Comparison of ENCODE assay signal across 29 cellular contexts in the genomic region with DNA sequence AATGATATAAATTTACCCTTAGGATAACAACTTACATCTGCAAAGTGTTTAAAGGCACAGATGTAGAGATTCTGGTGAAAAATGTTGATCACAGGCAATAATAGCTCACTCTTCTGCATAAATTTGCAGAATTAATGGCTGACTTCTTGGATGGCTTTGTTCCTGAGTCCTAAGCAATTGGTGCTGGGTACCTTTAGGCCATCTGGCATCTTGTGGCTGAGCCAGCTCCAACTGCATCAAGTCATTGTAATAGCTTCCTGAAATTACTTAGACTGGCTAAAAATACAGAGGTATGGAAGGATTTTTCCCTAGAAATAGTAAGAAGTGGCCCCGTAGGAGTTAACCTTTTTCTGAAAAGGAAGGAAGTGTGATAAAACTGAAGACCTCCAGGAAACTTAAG.
"Had no signal": no experiment of that assay in that cellular context is flagged by ENCODE, and none has a peak within 500 bp of the region (broad histone marks: within the 10 kb centered on the region; RNA-seq: fewer than 3 reads in every experiment).

No MANE protein-coding gene starts in this region.

- H3K9me3 Mint-ChIP-seq: activated CD4-positive, alpha-beta T cell treated with anti-CD3 and anti-CD28 coated beads, Interleukin-2, amount 10 ng/mL, durations not matched to agents 7 days and 5 days; activated T-helper 2 cell treated with anti-CD3 and anti-CD28 coated beads, Interferon-gamma antibody, Interleukin-2, Interleukin-4, amounts not matched to agents 10 μg/mL and 5 μg/mL and 100 μg/mL, durations not matched to agents 14 hours and 24 hours and 36 hours had no signal

- H3K4me1 Mint-ChIP-seq: activated CD4-positive, alpha-beta T cell treated with anti-CD3 and anti-CD28 coated beads for 36 hours; activated CD4-positive, alpha-beta T cell treated with anti-CD3 and anti-CD28 coated beads, Interleukin-2, amount 10 ng/mL, durations not matched to agents 7 days and 5 days; activated naive CD4-positive, alpha-beta T cell treated with anti-CD3 and anti-CD28 coated beads, Interleukin-2, amount 50 U/mL, for 24 hours; activated naive CD8-positive, alpha-beta T cell treated with anti-CD3 and anti-CD28 coated beads, Interleukin-2, amount 10 ng/mL, durations not matched to agents 7 days and 5 days had no signal

- H3K27ac ChIP-seq: body of pancreas, breast epithelium, SJCRH30, SK-N-MC had no signal

- H3K27me3 Mint-ChIP-seq: activated CD4-positive, alpha-beta T cell treated with anti-CD3 and anti-CD28 coated beads for 36 hours; activated CD4-positive, alpha-beta T cell treated with anti-CD3 and anti-CD28 coated beads, Interleukin-2, amount 10 ng/mL, durations not matched to agents 7 days and 5 days; activated naive CD4-positive, alpha-beta T cell treated with anti-CD3 and anti-CD28 coated beads, Interleukin-2, amount 50 U/mL, for 24 hours; activated naive CD8-positive, alpha-beta T cell treated with anti-CD3 and anti-CD28 coated beads, Interleukin-2, amount 10 ng/mL, durations not matched to agents 7 days and 5 days; activated T-cell treated with anti-CD3 and anti-CD28 coated beads, Interleukin-2, amount 50 U/mL, for 24 hours had no signal

- DNase-seq: activated CD4-positive, alpha-beta T cell treated with anti-CD3 and anti-CD28 coated beads for 36 hours; activated CD4-positive, alpha-beta T cell treated with anti-CD3 and anti-CD28 coated beads, Interleukin-2, amount 10 ng/mL, durations not matched to agents 7 days and 5 days; activated CD4-positive, alpha-beta T cell treated with anti-CD3 and anti-CD28 coated beads, Interleukin-2, amount 50 U/mL, for 48 hours; activated CD8-positive, alpha-beta T cell treated with anti-CD3 and anti-CD28 coated beads, Interleukin-2, amount 10 ng/mL, durations not matched to agents 7 days and 5 days; activated gamma-delta T cell; activated naive CD4-positive, alpha-beta T cell treated with Interleukin-2 at 50 U/mL for 16 hours; activated naive CD8-positive, alpha-beta T cell treated with anti-CD3 and anti-CD28 coated beads, Interleukin-2, amount 10 ng/mL, durations not matched to agents 7 days and 5 days; activated T-cell treated with anti-CD3 and anti-CD28 coated beads, Interleukin-2, amount 50 U/mL, for 24 hours; amygdala; body of pancreas; cerebellar nuclear complex; NCI-H1105; NCI-H1417 treated with DMSO at 0.1 percent for 48 hours; NCI-H187 treated with DMSO at 0.1 percent for 48 hours; NCI-H2081; NCI-H2171 treated with DMSO at 0.1 percent for 48 hours; NCI-H2227 treated with DMSO at 0.1 percent for 48 hours; NCI-H510A; NCI-H526; NCI-H774; SHP77; SJCRH30; T1000 had no signal

- H3K36me3 ChIP-seq: breast epithelium, SJCRH30 had no signal

- H3K4me1 ChIP-seq: body of pancreas, breast epithelium, SJCRH30 had no signal

- H3K27me3 ChIP-seq: body of pancreas, breast epithelium, SJCRH30 had no signal

- H3K4me3 Mint-ChIP-seq: activated CD4-positive, alpha-beta T cell treated with anti-CD3 and anti-CD28 coated beads for 36 hours; activated CD4-positive, alpha-beta T cell treated with anti-CD3 and anti-CD28 coated beads, Interleukin-2, amount 10 ng/mL, durations not matched to agents 7 days and 5 days; activated CD8-positive, alpha-beta T cell treated with anti-CD3 and anti-CD28 coated beads, Interleukin-2, amount 10 ng/mL, durations not matched to agents 7 days and 5 days; activated naive CD4-positive, alpha-beta T cell treated with anti-CD3 and anti-CD28 coated beads, Interleukin-2, amount 50 U/mL, for 24 hours; activated naive CD8-positive, alpha-beta T cell treated with anti-CD3 and anti-CD28 coated beads, Interleukin-2, amount 10 ng/mL, durations not matched to agents 7 days and 5 days; activated T-cell treated with anti-CD3 and anti-CD28 coated beads, Interleukin-2, amount 50 U/mL, for 24 hours had no signal

- H3K27ac Mint-ChIP-seq: activated CD4-positive, alpha-beta T cell treated with anti-CD3 and anti-CD28 coated beads for 36 hours; activated CD4-positive, alpha-beta T cell treated with anti-CD3 and anti-CD28 coated beads, Interleukin-2, amount 10 ng/mL, durations not matched to agents 7 days and 5 days; activated CD8-positive, alpha-beta T cell treated with anti-CD3 and anti-CD28 coated beads, Interleukin-2, amount 10 ng/mL, durations not matched to agents 7 days and 5 days; activated naive CD4-positive, alpha-beta T cell treated with anti-CD3 and anti-CD28 coated beads, Interleukin-2, amount 50 U/mL, for 24 hours; activated naive CD8-positive, alpha-beta T cell treated with anti-CD3 and anti-CD28 coated beads, Interleukin-2, amount 10 ng/mL, durations not matched to agents 7 days and 5 days; activated T-cell treated with anti-CD3 and anti-CD28 coated beads, Interleukin-2, amount 50 U/mL, for 24 hours; activated T-helper 2 cell treated with anti-CD3 and anti-CD28 coated beads, Interferon-gamma antibody, Interleukin-2, Interleukin-4, amounts not matched to agents 10 μg/mL and 5 μg/mL and 100 μg/mL, durations not matched to agents 14 hours and 24 hours and 36 hours had no signal

- H3K4me3 ChIP-seq: body of pancreas, breast epithelium, SJCRH30, SK-N-MC had no signal

- ATAC-seq: activated CD4-positive, alpha-beta T cell treated with anti-CD3 and anti-CD28 coated beads for 36 hours; activated CD4-positive, CD25-positive, alpha-beta regulatory T cell treated with anti-CD3 and anti-CD28 coated beads, Interleukin-2, amount 50 U/mL, for 24 hours; activated CD8-positive, alpha-beta T cell treated with anti-CD3 and anti-CD28 coated beads, Interleukin-2, amount 10 ng/mL, durations not matched to agents 7 days and 5 days; body of pancreas; Panc1 had no signal

- H3K36me3 Mint-ChIP-seq: activated naive CD4-positive, alpha-beta T cell treated with anti-CD3 and anti-CD28 coated beads, Interleukin-2, amount 50 U/mL, for 24 hours; activated naive CD8-positive, alpha-beta T cell treated with anti-CD3 and anti-CD28 coated beads, Interleukin-2, amount 10 ng/mL, durations not matched to agents 7 days and 5 days had no signal
